ENCODE assay signal across 30 cellular contexts in genomic region chr12:80332827-80333226, GRCh38.
"Had no signal": no experiment of that assay in that cellular context is flagged by ENCODE, and none has a peak within 500 bp of the region (broad histone marks: within the 10 kb centered on the region; RNA-seq: fewer than 3 reads in every experiment).

No MANE protein-coding gene starts in this region.

- H3K9me3 ChIP-seq: adrenal gland, ascending aorta, body of pancreas, breast epithelium had no signal

- H3K36me3 ChIP-seq: adrenal gland, ascending aorta, brain microvascular endothelial cell, breast epithelium had no signal

- H3K27me3 ChIP-seq: adrenal gland, ascending aorta, body of pancreas, brain microvascular endothelial cell, breast epithelium, cardiac muscle cell had no signal

- DNase-seq: activated effector memory CD4-positive, alpha-beta T cell treated with anti-CD3 and anti-CD28 coated beads, Interleukin-2, amount 50 U/mL, for 16 hours; activated effector memory CD4-positive, alpha-beta T cell treated with Interleukin-2 at 50 U/mL for 16 hours; activated gamma-delta T cell; activated gamma-delta T cell treated with Interleukin-2 at 50 U/mL for 16 hours; activated naive CD4-positive, alpha-beta T cell; activated naive CD4-positive, alpha-beta T cell treated with anti-CD3 and anti-CD28 coated beads for 36 hours; activated naive CD4-positive, alpha-beta T cell treated with anti-CD3 and anti-CD28 coated beads, Interleukin-2, amount 10 ng/mL, durations not matched to agents 7 days and 5 days; activated naive CD4-positive, alpha-beta T cell treated with anti-CD3 and anti-CD28 coated beads, Interleukin-2, amount 50 U/mL, for 16 hours; activated naive CD4-positive, alpha-beta T cell treated with Interleukin-2 at 50 U/mL for 16 hours; activated naive CD8-positive, alpha-beta T cell treated with anti-CD3 and anti-CD28 coated beads for 36 hours; activated naive CD8-positive, alpha-beta T cell treated with anti-CD3 and anti-CD28 coated beads, Interleukin-2, amount 10 ng/mL, durations not matched to agents 7 days and 5 days; activated naive CD8-positive, alpha-beta T cell treated with anti-CD3 and anti-CD28 coated beads, Interleukin-2, amount 50 U/mL, for 24 hours; activated T-cell treated with anti-CD3 and anti-CD28 coated beads, Interleukin-2, amount 50 U/mL, for 1 hour; activated T-cell treated with anti-CD3 and anti-CD28 coated beads, Interleukin-2, amount 50 U/mL, for 24 hours; activated T-cell treated with anti-CD3 and anti-CD28 coated beads, Interleukin-2, amount 50 U/mL, for 4 hours; activated T-cell treated with anti-CD3 and anti-CD28 coated beads, Interleukin-2, amount 50 U/mL, for 48 hours; activated T-cell treated with anti-CD3 and anti-CD28 coated beads, Interleukin-2, amount 50 U/mL, for 72 hours; adrenal gland; amniotic stem cell; amygdala; anterior cingulate cortex; aorta; body of pancreas; brain microvascular endothelial cell; caudate nucleus; central memory CD4-positive, alpha-beta T cell; cerebellar nuclear complex had no signal

- H3K27ac ChIP-seq: adrenal gland, ascending aorta, body of pancreas, brain microvascular endothelial cell, breast epithelium, cardiac muscle cell had no signal

- H3K4me1 ChIP-seq: adrenal gland, ascending aorta, body of pancreas, breast epithelium had no signal

- H3K4me3 ChIP-seq: adrenal gland, ascending aorta, body of pancreas, breast epithelium, cardiac muscle cell had no signal
